ENCODE assay signal across 1 cellular context in genomic region chr10:79316671-79317431, GRCh38.
TF ChIP-seq lines count a peak whose summit lies in the region.

No MANE protein-coding gene starts in this region.

TF ChIP-seq in GM23338, 12 proteins besides CTCF, POLR2A, EP300 and RAD21 (continued from another document):
- TF ChIP-seq ZNF462 (CRISPR knock-in tag; IDR thresholded peaks at IDR 0.05) (no peak), POLR2AphosphoS5 (IDR thresholded peaks at IDR 0.05; ENCODE audit: low read depth) (no peak), ETS1 (IDR thresholded peaks at IDR 0.05) (no peak)
